14 cellular contexts compared by ENCODE assay signal in the genomic region with DNA sequence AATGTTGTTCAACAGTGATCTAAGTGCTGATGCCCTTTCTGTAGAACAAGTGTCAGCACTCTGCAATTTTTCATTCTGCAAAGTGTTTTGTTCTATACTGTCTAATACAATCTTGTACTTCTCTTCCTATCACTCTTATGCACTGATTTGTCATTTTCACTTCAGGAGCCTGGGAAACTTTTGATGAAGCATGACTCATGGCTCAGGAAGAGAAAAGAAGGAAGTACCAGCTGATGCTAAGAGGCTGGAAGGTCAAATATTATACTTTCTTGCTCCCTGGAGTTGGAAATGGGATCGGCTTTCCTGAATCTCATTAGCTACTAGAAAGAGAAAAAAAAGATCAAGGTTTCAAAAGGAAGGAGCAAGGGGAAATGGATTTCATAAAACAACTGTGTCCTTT. TPM values are rescaled to one million over a fixed set of nuclear protein-coding genes. Genes with fewer than 3 reads are reported as not detected.
DNase-seq lines count a peak whose midpoint lies in the region; ATAC-seq lines count a peak whose summit lies in the region.
"Had no signal": no experiment of that assay in that cellular context is flagged by ENCODE, and none has a peak within 500 bp of the region (broad histone marks: within the 10 kb centered on the region; RNA-seq: fewer than 3 reads in every experiment).

No MANE protein-coding gene starts in this region.

- POLR2A ChIA-PET in T-cell (lab: Charles Lee) = no interaction called here

- CTCF ChIA-PET in T-cell (lab: Charles Lee) = no interaction called here

- H3K9me3 Mint-ChIP-seq in T-cell = no peaks in the 10 kb centered on the region
- H3K9me3 Mint-ChIP-seq in activated CD4-positive, alpha-beta T cell treated with anti-CD3 and anti-CD28 coated beads, Interleukin-2, amount 10 ng/mL, durations not matched to agents 24 days and 14 days = no peaks in the 10 kb centered on the region

- no peak overlapping the region for H3K27ac Mint-ChIP-seq in T-cell
- no peak overlapping the region for H3K27ac Mint-ChIP-seq in activated CD4-positive, alpha-beta T cell treated with anti-CD3 and anti-CD28 coated beads, Interleukin-2, amount 10 ng/mL, durations not matched to agents 24 days and 14 days
- H3K27ac Mint-ChIP-seq: natural killer cell had no signal

- no peak for ATAC-seq in T-cell (replicated peaks in 1 of 4)
- ATAC-seq: natural killer cell had no signal

- H3K27me3 Mint-ChIP-seq in T-cell = peaks cover 6 to 9% of the 10 kb centered on the region in 2 donors
- peaks cover 5% of the 10 kb centered on the region for H3K27me3 Mint-ChIP-seq in activated CD4-positive, alpha-beta T cell treated with anti-CD3 and anti-CD28 coated beads, Interleukin-2, amount 10 ng/mL, durations not matched to agents 24 days and 14 days

- no peaks in the 10 kb centered on the region for H3K4me1 Mint-ChIP-seq in T-cell
- peaks cover 2% of the 10 kb centered on the region for H3K4me1 Mint-ChIP-seq in activated CD4-positive, alpha-beta T cell treated with anti-CD3 and anti-CD28 coated beads, Interleukin-2, amount 10 ng/mL, durations not matched to agents 24 days and 14 days
- H3K4me1 Mint-ChIP-seq: natural killer cell had no signal

- intact Hi-C loops in activated CD4-positive, alpha-beta T cell treated with anti-CD3 and anti-CD28 coated beads, Interleukin-2, amount 10 ng/mL, durations not matched to agents 24 days and 14 days (cut with micrococcal nuclease) = no loop called here

- DNase-seq in EH (ENCODE audit: low read depth) = peak; percentile 71
- DNase-seq in RKO (ENCODE audit: low spot score) = peak; percentile 69
- peak; percentile 89 for DNase-seq in dermis blood vessel endothelial cell
- peak; percentile 11 to 92 for DNase-seq in lung microvascular endothelial cell (ENCODE audit: low read depth in 2 of 2)
- DNase-seq in SKM-1 treated with dmso at 0.1 percent for 144 hours (lab: John Stamatoyannopoulos, UW; ENCODE audit: unreplicated experiment) = no peak
- no peak for DNase-seq in T-cell
- no peak for DNase-seq in iPS-NIHi7 (ENCODE audit: extremely low spot score)
- DNase-seq in activated CD4-positive, alpha-beta T cell treated with anti-CD3 and anti-CD28 coated beads, Interleukin-2, amount 10 ng/mL, durations not matched to agents 24 days and 14 days = no peak
- DNase-seq: activated effector memory CD4-positive, alpha-beta T cell treated with Interleukin-2 at 50 U/mL for 16 hours; aorta; natural killer cell; NCI-H187 treated with DMSO at 0.1 percent for 48 hours; NCI-H526; substantia nigra had no signal

- no peaks in the 10 kb centered on the region for H3K36me3 Mint-ChIP-seq in T-cell
- no peaks in the 10 kb centered on the region for H3K36me3 Mint-ChIP-seq in activated CD4-positive, alpha-beta T cell treated with anti-CD3 and anti-CD28 coated beads, Interleukin-2, amount 10 ng/mL, durations not matched to agents 24 days and 14 days (ENCODE audit: low read depth)
- H3K36me3 Mint-ChIP-seq: natural killer cell had no signal

- H3K4me3 Mint-ChIP-seq in T-cell = no peak overlapping the region
- no peak overlapping the region for H3K4me3 Mint-ChIP-seq in activated CD4-positive, alpha-beta T cell treated with anti-CD3 and anti-CD28 coated beads, Interleukin-2, amount 10 ng/mL, durations not matched to agents 24 days and 14 days
- H3K4me3 Mint-ChIP-seq: natural killer cell had no signal

RNA-seq across cellular contexts. Expression of gene DGKI, which starts 45.8 kb away (rescaled TPM):
- total RNA-seq in dermis blood vessel endothelial cell (2.7 and 3.9 TPM in 2 replicates), lung microvascular endothelial cell (1.1 and 2.6 TPM in 2 replicates), T-cell (not detected)
- total RNA-seq in activated CD4-positive, alpha-beta T cell treated with anti-CD3 and anti-CD28 coated beads, Interleukin-2, amount 10 ng/mL, durations not matched to agents 24 days and 14 days = 16.2 and 21.4 TPM in 2 replicates

Comparison
In these comparisons a context has a peak if more than half of its experiments do, and no peak if none do; other contexts are left out.
1. DNase-seq: peak in EH (single experiment), RKO (single experiment), dermis blood vessel endothelial cell (single experiment) and lung microvascular endothelial cell (2 of 2); none in SKM-1 treated with dmso at 0.1 percent for 144 hours (single experiment), T-cell (0 of 34), iPS-NIHi7 (single experiment) and activated CD4-positive, alpha-beta T cell treated with anti-CD3 and anti-CD28 coated beads, Interleukin-2, amount 10 ng/mL, durations not matched to agents 24 days and 14 days (single experiment).